In the genomic region with DNA sequence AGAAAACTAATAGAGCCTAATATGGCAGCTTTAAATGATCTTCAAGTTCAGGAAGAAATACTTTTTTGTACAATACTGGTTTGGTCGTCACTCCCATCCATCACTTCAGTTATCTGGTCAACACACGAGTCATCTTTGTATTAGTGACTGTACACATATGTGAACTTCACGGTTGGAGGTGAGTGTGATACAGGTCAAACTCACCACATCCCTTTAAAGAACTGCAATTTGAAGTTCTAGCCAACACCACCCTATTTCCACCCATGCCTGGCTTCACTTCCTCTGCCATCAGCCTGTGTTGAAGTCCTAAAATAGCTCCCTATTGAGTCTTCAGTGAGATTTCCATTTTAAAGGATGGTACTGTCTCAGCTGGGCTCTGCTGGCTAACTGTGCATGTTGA, we compare ENCODE assay signal across 1 cellular context.
TF ChIP-seq lines count a peak whose summit lies in the region.

No MANE protein-coding gene starts in this region.

TF ChIP-seq in GM12878, 131 proteins besides CTCF, POLR2A, EP300 and RAD21 (continued from another document):
- TF ChIP-seq, protein P1, sequence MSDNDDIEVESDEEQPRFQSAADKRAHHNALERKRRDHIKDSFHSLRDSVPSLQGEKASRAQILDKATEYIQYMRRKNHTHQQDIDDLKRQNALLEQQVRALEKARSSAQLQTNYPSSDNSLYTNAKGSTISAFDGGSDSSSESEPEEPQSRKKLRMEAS (IDR thresholded peaks at IDR 0.05; ENCODE audit: low read depth, low read length): no peak
- TF ChIP-seq, protein P2, sequence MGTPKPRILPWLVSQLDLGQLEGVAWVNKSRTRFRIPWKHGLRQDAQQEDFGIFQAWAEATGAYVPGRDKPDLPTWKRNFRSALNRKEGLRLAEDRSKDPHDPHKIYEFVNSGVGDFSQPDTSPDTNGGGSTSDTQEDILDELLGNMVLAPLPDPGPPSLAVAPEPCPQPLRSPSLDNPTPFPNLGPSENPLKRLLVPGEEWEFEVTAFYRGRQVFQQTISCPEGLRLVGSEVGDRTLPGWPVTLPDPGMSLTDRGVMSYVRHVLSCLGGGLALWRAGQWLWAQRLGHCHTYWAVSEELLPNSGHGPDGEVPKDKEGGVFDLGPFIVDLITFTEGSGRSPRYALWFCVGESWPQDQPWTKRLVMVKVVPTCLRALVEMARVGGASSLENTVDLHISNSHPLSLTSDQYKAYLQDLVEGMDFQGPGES (IDR thresholded peaks at IDR 0.05): no peak
- no peak for TF ChIP-seq POU2F2 (IDR thresholded peaks at IDR 0.05; ENCODE audit: borderline replicate concordance, low read depth, low read length)
TF ChIP-seq in GM12878: peak in this region for 0.
